ENCODE assay signal across 8 cellular contexts in genomic region chr19:39539519-39540332, GRCh38. TPM values are rescaled to one million over a fixed set of nuclear protein-coding genes. Genes with fewer than 3 reads are reported as not detected.
DNase-seq lines count a peak whose midpoint lies in the region; ATAC-seq, FAIRE-seq and TF ChIP-seq lines count a peak whose summit lies in the region.

Gene EID2, minus strand, starts transcription at chr19:39540161. Its CDS starts 82 bp downstream, at chr19:39540079.

- peak within 1 kb of the TSS; percentile 87 for H3K9ac ChIP-seq in HepG2 (ENCODE audit: insufficient read depth, low read depth, low read length)

- peak within 1 kb of the TSS; percentile 58 for H2AFZ ChIP-seq in HepG2 (ENCODE audit: low read length)

- H3K79me2 ChIP-seq in HepG2 (ENCODE audit: insufficient read depth, low read length) = peaks cover 15% of the 10 kb centered on the region

- FAIRE-seq in HepG2 (lab: Jason Lieb, UNC) = peak; percentile 82

- intact Hi-C loops in HepG2 (cut with micrococcal nuclease; ENCODE audit: unreplicated experiment) = loop anchor here (10.0 kb wide), 1 partner anchor 125 kb away; the partner anchor contains the start of gene PLEKHG2

- no peaks in the 10 kb centered on the region for H3K9me3 ChIP-seq in HepG2 (ENCODE audit: low read length)

- TF ChIP-seq CTCF in C4-2B (conservative IDR thresholded peaks at IDR 0.05) (peak; percentile 95), HepG2 (CRISPR knock-in tag; IDR thresholded peaks at IDR 0.05) (peak; percentile 92)

- peak within 1 kb of the TSS; percentile 74 to 96 (median 84) for H3K4me3 ChIP-seq in HepG2 (replicated peaks in 1 of 3; ENCODE audit: insufficient read depth in 1 of 3, low read depth in 2 of 3, low read length in 3 of 3)

- TF ChIP-seq POLR2A in HepG2 (IDR thresholded peaks at IDR 0.05; ENCODE audit: insufficient read depth in 1 of 2, low read depth in 2 of 2, low read length in 2 of 2) = peak; percentile 86 to 88

- CTCF ChIA-PET in HepG2 (lab: Yijun Ruan, JAX; ENCODE audit: low intra/inter-chr PET ratio, low total read pairs) = interaction anchor here (0.5 to 0.6 kb wide), 2 partner anchors 42 to 65 kb away, joined by 3 read pairs; no protein-coding TSS in a partner anchor

- peaks cover 0 to 5% of the 10 kb centered on the region in 2 experiments; a peak in 2 of 5 replicates for H3K27me3 ChIP-seq in HepG2 (ENCODE audit: control insufficient read depth in 1 of 2, insufficient read depth in 2 of 2, low read length in 2 of 2)

- peak within 1 kb of the TSS; percentile 86 for H3K4me2 ChIP-seq in HepG2 (ENCODE audit: low read depth, low read length)

- peak within 1 kb of the TSS; percentile 84 for H3K27ac ChIP-seq in C4-2B
- H3K27ac ChIP-seq in HepG2 (ENCODE audit: extremely low read length, insufficient read depth, low read length) = peak within 1 kb of the TSS; percentile 83

- peaks cover 34% of the 10 kb centered on the region for H3K4me1 ChIP-seq in HepG2 (ENCODE audit: insufficient read depth, low read length)

- ATAC-seq in GM19351 (IDR thresholded peaks at IDR 0.05; ENCODE audit: unreplicated experiment) (peak; percentile 69), HG03565 (IDR thresholded peaks at IDR 0.05; ENCODE audit: unreplicated experiment) (peak; percentile 86), HepG2 (peak; percentile 95)

- 3% methylated on average over 17 of the region's 84 CpGs for WGBS in HepG2 (ENCODE audit: low lambda C conversion rate)

- TF ChIP-seq EP300 in HepG2 (IDR thresholded peaks at IDR 0.05; ENCODE audit: low read depth in 2 of 2, low read length in 2 of 2) (no peak), HepG2 (CRISPR knock-in tag; IDR thresholded peaks at IDR 0.05; ENCODE audit: borderline replicate concordance) (no peak)

- DNase-seq in NCI-H748 treated with DMSO at 0.1 percent for 48 hours (lab: John Stamatoyannopoulos, UW) = peak; percentile 98
- peak; percentile 91 to 93 for DNase-seq in activated CD4-positive, alpha-beta T cell treated with anti-CD3 and anti-CD28 coated beads, Interleukin-2, amount 50 U/mL, for 4 hours
- DNase-seq in dermis microvascular lymphatic vessel endothelial cell (ENCODE audit: low read depth in 2 of 2) = peak; percentile 88 to 96
- DNase-seq in HepG2 (ENCODE audit: low spot score) = peak; percentile 83
- DNase-seq in stimulated activated CD4-positive, alpha-beta T cell treated with anti-CD3 and anti-CD28 coated beads, Interleukin-4, amount 100 ng/mL, for 1 hour = peak; percentile 94

- in situ Hi-C loops in HepG2 (cut with HindIII; ENCODE audit: extremely low pct_ligation_motif_present, low pct_unique_long_range_greater_than_20kb) = no loop called here

- 0 out of 2 replicates have a peak, but pooled peaks have one; percentile 35 for TF ChIP-seq RAD21 in HepG2 (CRISPR knock-in tag; IDR thresholded peaks at IDR 0.05)

- H3K36me3 ChIP-seq in HepG2 (replicated peaks in 1 of 2; ENCODE audit: control insufficient read depth in 1 of 2, insufficient read depth in 2 of 2, low read length in 2 of 2) = no peaks in the 10 kb centered on the region

- TSS peak; percentile 85 for BruUV-seq in HepG2 (replicated peaks; lab: Mats Ljungman, UMichigan)

- POLR2A ChIA-PET in HepG2 (lab: Yijun Ruan, JAX) = interaction anchor here (0.8 to 1.5 kb wide), 4 partner anchors 59 to 141 kb away, joined by 3 to 9 read pairs (median 4); partner anchors contain the start of genes RPS16 and TIMM50

- no peaks in the 10 kb centered on the region for H4K20me1 ChIP-seq in HepG2 (ENCODE audit: insufficient read depth, low read length)

TF ChIP-seq in HepG2, 621 proteins besides CTCF, POLR2A, EP300 and RAD21 (continues in another document):
- TF ChIP-seq MYC (CRISPR knock-in tag; IDR thresholded peaks at IDR 0.05; ENCODE audit: borderline replicate concordance) (peak; percentile 75), ZNF138 (CRISPR knock-in tag; IDR thresholded peaks at IDR 0.05; ENCODE audit: low read depth) (0 out of 2 replicates have a peak, but pooled peaks have one; percentile 36), SATB2 (CRISPR knock-in tag; IDR thresholded peaks at IDR 0.05) (no peak), PHF20 (CRISPR knock-in tag; IDR thresholded peaks at IDR 0.05) (no peak; the same call in 1 of the 2 replicates), KAT7 (CRISPR knock-in tag; IDR thresholded peaks at IDR 0.05; ENCODE audit: borderline replicate concordance) (no peak; the same call in 1 of the 2 replicates), RFXAP (CRISPR knock-in tag; IDR thresholded peaks at IDR 0.05; ENCODE audit: borderline replicate concordance) (peak; percentile 90), GATAD1 (CRISPR knock-in tag; IDR thresholded peaks at IDR 0.05) (0 out of 2 replicates have a peak, but pooled peaks have one; percentile 54), MED8 (CRISPR knock-in tag; IDR thresholded peaks at IDR 0.05; ENCODE audit: insufficient replicate concordance) (no peak), NCOA2 (CRISPR knock-in tag; IDR thresholded peaks at IDR 0.05) (no peak)
- TF ChIP-seq, protein P1, sequence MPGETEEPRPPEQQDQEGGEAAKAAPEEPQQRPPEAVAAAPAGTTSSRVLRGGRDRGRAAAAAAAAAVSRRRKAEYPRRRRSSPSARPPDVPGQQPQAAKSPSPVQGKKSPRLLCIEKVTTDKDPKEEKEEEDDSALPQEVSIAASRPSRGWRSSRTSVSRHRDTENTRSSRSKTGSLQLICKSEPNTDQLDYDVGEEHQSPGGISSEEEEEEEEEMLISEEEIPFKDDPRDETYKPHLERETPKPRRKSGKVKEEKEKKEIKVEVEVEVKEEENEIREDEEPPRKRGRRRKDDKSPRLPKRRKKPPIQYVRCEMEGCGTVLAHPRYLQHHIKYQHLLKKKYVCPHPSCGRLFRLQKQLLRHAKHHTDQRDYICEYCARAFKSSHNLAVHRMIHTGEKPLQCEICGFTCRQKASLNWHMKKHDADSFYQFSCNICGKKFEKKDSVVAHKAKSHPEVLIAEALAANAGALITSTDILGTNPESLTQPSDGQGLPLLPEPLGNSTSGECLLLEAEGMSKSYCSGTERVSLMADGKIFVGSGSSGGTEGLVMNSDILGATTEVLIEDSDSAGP (CRISPR knock-in tag; IDR thresholded peaks at IDR 0.05; ENCODE audit: borderline replicate concordance) = peak; percentile 54; the same call in 1 of the 2 replicates
- TF ChIP-seq, protein P2, sequence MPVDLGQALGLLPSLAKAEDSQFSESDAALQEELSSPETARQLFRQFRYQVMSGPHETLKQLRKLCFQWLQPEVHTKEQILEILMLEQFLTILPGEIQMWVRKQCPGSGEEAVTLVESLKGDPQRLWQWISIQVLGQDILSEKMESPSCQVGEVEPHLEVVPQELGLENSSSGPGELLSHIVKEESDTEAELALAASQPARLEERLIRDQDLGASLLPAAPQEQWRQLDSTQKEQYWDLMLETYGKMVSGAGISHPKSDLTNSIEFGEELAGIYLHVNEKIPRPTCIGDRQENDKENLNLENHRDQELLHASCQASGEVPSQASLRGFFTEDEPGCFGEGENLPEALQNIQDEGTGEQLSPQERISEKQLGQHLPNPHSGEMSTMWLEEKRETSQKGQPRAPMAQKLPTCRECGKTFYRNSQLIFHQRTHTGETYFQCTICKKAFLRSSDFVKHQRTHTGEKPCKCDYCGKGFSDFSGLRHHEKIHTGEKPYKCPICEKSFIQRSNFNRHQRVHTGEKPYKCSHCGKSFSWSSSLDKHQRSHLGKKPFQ (CRISPR knock-in tag; IDR thresholded peaks at IDR 0.05; ENCODE audit: insufficient replicate concordance) = no peak
- TF ChIP-seq, protein P3, sequence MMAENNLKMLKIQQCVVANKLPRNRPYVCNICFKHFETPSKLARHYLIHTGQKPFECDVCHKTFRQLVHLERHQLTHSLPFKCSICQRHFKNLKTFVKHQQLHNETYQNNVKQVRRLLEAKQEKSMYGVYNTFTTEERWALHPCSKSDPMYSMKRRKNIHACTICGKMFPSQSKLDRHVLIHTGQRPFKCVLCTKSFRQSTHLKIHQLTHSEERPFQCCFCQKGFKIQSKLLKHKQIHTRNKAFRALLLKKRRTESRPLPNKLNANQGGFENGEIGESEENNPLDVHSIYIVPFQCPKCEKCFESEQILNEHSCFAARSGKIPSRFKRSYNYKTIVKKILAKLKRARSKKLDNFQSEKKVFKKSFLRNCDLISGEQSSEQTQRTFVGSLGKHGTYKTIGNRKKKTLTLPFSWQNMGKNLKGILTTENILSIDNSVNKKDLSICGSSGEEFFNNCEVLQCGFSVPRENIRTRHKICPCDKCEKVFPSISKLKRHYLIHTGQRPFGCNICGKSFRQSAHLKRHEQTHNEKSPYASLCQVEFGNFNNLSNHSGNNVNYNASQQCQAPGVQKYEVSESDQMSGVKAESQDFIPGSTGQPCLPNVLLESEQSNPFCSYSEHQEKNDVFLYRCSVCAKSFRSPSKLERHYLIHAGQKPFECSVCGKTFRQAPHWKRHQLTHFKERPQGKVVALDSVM (CRISPR knock-in tag; IDR thresholded peaks at IDR 0.05) = no peak
- TF ChIP-seq, protein P4, sequence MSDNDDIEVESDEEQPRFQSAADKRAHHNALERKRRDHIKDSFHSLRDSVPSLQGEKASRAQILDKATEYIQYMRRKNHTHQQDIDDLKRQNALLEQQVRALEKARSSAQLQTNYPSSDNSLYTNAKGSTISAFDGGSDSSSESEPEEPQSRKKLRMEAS (IDR thresholded peaks at IDR 0.05) = peak; percentile 67; the same call in 1 of the 2 replicates

RNA-seq across cellular contexts. Expression of gene EID2, which starts in this region (rescaled TPM):
- 13.2 and 17.4 TPM in 2 replicates for total RNA-seq in dermis microvascular lymphatic vessel endothelial cell
- 13.8 and 14.1 TPM in 2 replicates for total RNA-seq in HepG2 (2016; rRNA removed; fragmentation: Illumina TruSeq; extraction: Trizol)
- 3.2 and 3.6 TPM in 2 replicates for total RNA-seq in HepG2 (2016; cell fraction: cytosol; rRNA removed; fragmentation: Illumina TruSeq; extraction: Trizol; ENCODE audit: low read depth)
- total RNA-seq in HepG2 (2016; cell fraction: insoluble cytoplasmic fraction; rRNA removed; fragmentation: Illumina TruSeq; extraction: Trizol) = 14.0 and 14.4 TPM in 2 replicates
- 5.5 and 6.4 TPM in 2 replicates for total RNA-seq in HepG2 (2016; cell fraction: membrane; rRNA removed; fragmentation: Illumina TruSeq; extraction: Trizol)
- total RNA-seq in HepG2 (2016; cell fraction: nucleus; rRNA removed; fragmentation: Illumina TruSeq; extraction: Trizol) = 5.3 and 7.2 TPM in 2 replicates
- 3.7 and 5.1 TPM in 2 replicates for polyA plus RNA-seq in HepG2 (2011; rRNA removed)
- polyA plus RNA-seq in HepG2 (2011; cell fraction: cytosol; rRNA removed) = 3.5 and 4.1 TPM in 2 replicates
- polyA plus RNA-seq in HepG2 (2011; cell fraction: nucleus; rRNA removed) = 2.3 TPM in 2 replicates
- 7.8 and 11.2 TPM in 2 replicates for polyA plus RNA-seq in HepG2 (2012)
- 3.3 and 3.7 TPM in 2 replicates for polyA plus RNA-seq in HepG2 (2016; cell fraction: cytosol; fragmentation: Illumina TruSeq; extraction: Trizol; ENCODE audit: low read depth)
- 21.5 and 23.1 TPM in 2 replicates for polyA plus RNA-seq in HepG2 (2016; cell fraction: insoluble cytoplasmic fraction; fragmentation: Illumina TruSeq; extraction: Trizol; ENCODE audit: low read depth)
- polyA plus RNA-seq in HepG2 (2016; cell fraction: membrane; fragmentation: Illumina TruSeq; extraction: Trizol; ENCODE audit: low read depth) = 4.6 and 5.5 TPM in 2 replicates
- 11.3 and 14.0 TPM in 2 replicates for polyA plus RNA-seq in HepG2 (2016; cell fraction: nucleus; fragmentation: Illumina TruSeq; extraction: Trizol; ENCODE audit: insufficient read depth, low read depth)
- polyA minus RNA-seq in HepG2 (2011; rRNA and poly(A)+ RNA removed; ENCODE audit: low replicate concordance) = 2.5 and 3.4 TPM in 2 replicates
- polyA minus RNA-seq in HepG2 (2011; cell fraction: cytosol; rRNA and poly(A)+ RNA removed) = 4.6 and 6.5 TPM in 2 replicates
- 1.9 and 3.0 TPM in 2 replicates for polyA minus RNA-seq in HepG2 (2011; cell fraction: nucleus; rRNA and poly(A)+ RNA removed)

Comparison
In these comparisons a context has a peak if more than half of its experiments do, and no peak if none do; other contexts are left out.
1. Peak in every context shown above with its lines: DNase-seq, ATAC-seq, H3K4me3 ChIP-seq and H3K27ac ChIP-seq.